In the genomic region with DNA sequence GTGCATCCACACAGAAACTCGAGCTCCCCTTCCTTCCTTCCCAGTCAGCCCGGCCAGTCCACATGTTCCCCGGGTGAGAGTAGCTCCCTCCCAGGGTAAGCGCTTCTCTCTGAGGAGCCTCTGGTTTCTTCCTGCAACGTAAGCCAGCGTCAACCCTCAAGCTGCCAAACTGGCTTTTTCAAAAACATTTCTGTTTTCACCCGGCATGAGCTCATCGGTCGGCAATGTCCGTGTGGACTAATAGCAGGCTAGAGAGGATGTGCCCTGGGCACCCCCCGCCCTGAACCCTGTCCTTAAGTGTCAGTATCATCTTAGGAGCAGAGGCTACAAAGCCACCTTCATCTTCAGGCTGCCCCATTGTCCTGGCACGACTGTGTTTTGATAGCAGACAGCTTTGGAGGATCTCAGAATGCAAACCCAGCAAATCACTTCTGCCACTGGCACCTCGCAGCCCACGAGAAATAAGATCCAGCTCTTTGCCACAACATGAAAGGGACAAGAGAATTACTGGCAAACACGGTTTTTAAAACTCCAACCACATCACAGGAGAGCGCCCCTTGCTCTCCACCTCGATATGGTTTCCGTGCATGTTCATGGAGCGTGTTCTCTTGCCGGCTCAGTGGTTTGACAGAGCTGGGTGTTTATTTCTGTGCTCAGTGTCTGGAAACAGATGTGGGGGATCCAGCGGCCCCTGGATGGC, we compare ENCODE assay signal across 1 cellular context.
TF ChIP-seq lines count a peak whose summit lies in the region.

No MANE protein-coding gene starts in this region.

TF ChIP-seq in HepG2, 621 proteins besides CTCF, POLR2A, EP300 and RAD21:
- TF ChIP-seq, protein P1, sequence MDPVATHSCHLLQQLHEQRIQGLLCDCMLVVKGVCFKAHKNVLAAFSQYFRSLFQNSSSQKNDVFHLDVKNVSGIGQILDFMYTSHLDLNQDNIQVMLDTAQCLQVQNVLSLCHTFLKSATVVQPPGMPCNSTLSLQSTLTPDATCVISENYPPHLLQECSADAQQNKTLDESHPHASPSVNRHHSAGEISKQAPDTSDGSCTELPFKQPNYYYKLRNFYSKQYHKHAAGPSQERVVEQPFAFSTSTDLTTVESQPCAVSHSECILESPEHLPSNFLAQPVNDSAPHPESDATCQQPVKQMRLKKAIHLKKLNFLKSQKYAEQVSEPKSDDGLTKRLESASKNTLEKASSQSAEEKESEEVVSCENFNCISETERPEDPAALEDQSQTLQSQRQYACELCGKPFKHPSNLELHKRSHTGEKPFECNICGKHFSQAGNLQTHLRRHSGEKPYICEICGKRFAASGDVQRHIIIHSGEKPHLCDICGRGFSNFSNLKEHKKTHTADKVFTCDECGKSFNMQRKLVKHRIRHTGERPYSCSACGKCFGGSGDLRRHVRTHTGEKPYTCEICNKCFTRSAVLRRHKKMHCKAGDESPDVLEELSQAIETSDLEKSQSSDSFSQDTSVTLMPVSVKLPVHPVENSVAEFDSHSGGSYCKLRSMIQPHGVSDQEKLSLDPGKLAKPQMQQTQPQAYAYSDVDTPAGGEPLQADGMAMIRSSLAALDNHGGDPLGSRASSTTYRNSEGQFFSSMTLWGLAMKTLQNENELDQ (CRISPR knock-in tag; IDR thresholded peaks at IDR 0.05; ENCODE audit: borderline replicate concordance): no peak
- TF ChIP-seq MAFF (IDR thresholded peaks at IDR 0.05; ENCODE audit: low read depth, low read length): no peak
- TF ChIP-seq, protein P2, sequence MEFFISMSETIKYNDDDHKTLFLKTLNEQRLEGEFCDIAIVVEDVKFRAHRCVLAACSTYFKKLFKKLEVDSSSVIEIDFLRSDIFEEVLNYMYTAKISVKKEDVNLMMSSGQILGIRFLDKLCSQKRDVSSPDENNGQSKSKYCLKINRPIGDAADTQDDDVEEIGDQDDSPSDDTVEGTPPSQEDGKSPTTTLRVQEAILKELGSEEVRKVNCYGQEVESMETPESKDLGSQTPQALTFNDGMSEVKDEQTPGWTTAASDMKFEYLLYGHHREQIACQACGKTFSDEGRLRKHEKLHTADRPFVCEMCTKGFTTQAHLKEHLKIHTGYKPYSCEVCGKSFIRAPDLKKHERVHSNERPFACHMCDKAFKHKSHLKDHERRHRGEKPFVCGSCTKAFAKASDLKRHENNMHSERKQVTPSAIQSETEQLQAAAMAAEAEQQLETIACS (CRISPR knock-in tag; IDR thresholded peaks at IDR 0.05): no peak
- no peak for TF ChIP-seq ZNF746 (CRISPR knock-in tag; IDR thresholded peaks at IDR 0.05)
- no peak for TF ChIP-seq SMYD3 (CRISPR knock-in tag; IDR thresholded peaks at IDR 0.05)
- no peak for TF ChIP-seq ATM (IDR thresholded peaks at IDR 0.05; ENCODE audit: borderline replicate concordance)
- no peak for TF ChIP-seq ZNF619 (CRISPR knock-in tag; IDR thresholded peaks at IDR 0.05)
- no peak for TF ChIP-seq ZNF761 (CRISPR knock-in tag; conservative IDR thresholded peaks at IDR 0.05)
- TF ChIP-seq ZNF773 (CRISPR knock-in tag; IDR thresholded peaks at IDR 0.05; ENCODE audit: borderline replicate concordance): no peak
- TF ChIP-seq MBNL3 (CRISPR knock-in tag; conservative IDR thresholded peaks at IDR 0.05): no peak
- TF ChIP-seq, protein P3, sequence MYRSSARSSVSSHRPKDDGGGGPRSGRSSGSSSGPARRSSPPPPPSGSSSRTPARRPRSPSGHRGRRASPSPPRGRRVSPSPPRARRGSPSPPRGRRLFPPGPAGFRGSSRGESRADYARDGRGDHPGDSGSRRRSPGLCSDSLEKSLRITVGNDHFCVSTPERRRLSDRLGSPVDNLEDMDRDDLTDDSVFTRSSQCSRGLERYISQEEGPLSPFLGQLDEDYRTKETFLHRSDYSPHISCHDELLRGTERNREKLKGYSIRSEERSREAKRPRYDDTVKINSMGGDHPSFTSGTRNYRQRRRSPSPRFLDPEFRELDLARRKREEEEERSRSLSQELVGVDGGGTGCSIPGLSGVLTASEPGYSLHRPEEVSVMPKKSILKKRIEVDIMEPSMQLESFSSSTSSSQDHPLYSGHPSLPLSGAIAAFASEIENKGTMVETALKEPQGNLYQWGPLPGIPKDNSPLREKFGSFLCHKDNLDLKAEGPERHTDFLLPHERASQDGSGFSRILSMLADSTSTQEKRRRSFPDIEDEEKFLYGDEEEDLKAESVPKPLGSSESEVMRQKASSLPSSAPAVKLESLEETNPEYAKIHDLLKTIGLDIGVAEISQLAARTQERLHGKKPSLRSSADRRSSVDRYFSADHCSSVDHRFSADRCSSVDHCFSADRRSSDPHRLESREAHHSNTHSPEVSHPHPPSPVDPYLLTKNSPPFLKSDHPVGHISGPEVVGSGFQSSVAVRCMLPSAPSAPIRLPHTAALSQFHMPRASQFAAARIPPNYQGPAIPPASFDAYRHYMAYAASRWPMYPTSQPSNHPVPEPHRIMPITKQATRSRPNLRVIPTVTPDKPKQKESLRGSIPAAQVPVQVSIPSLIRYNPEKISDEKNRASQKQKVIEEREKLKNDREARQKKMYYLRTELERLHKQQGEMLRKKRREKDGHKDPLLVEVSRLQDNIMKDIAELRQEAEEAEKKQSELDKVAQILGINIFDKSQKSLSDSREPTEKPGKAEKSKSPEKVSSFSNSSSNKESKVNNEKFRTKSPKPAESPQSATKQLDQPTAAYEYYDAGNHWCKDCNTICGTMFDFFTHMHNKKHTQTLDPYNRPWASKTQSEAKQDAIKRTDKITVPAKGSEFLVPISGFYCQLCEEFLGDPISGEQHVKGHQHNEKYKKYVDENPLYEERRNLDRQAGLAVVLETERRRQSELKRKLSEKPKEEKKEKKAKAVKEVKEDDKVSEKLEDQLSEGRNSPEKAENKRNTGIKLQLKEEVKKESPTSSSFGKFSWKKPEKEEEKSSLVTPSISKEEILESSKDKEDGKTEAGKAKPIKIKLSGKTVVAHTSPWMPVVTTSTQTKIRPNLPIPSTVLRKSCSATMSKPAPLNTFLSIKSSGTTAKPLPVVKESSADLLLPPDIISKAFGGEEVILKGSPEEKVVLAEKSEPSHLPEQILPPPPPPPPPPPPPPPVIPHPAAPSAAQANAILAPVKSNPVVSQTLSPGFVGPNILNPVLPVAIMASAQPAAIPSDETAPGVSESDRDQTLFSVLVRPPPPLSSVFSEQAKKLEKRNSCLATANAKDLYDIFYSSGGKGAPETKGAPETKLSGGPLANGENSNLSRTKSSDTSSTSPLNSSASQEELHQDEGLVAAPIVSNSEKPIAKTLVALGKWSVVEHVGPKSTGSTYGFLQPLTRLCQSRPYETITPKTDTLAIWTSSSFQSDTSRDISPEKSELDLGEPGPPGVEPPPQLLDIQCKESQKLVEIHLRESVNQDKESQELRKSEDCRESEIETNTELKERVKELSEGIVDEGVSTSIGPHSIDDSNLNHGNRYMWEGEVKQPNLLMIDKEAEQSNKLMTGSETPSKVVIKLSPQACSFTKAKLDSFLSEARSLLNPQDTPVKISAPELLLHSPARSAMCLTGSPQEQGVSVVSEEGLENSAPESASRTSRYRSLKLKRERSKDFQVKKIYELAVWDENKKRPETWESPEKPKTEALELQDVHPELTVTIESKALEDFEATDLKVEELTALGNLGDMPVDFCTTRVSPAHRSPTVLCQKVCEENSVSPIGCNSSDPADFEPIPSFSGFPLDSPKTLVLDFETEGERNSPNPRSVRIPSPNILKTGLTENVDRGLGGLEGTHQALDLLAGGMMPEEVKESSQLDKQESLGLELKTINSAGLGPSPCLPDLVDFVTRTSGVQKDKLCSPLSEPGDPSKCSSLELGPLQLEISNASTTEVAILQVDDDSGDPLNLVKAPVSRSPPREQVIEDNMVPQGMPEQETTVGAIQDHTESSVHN (CRISPR knock-in tag; IDR thresholded peaks at IDR 0.05): no peak
- TF ChIP-seq SP2 (CRISPR knock-in tag; IDR thresholded peaks at IDR 0.05): no peak
- TF ChIP-seq ELF1 (CRISPR knock-in tag; IDR thresholded peaks at IDR 0.05): no peak
- TF ChIP-seq ZNF547 (CRISPR knock-in tag; IDR thresholded peaks at IDR 0.05): no peak
- TF ChIP-seq, protein P4, sequence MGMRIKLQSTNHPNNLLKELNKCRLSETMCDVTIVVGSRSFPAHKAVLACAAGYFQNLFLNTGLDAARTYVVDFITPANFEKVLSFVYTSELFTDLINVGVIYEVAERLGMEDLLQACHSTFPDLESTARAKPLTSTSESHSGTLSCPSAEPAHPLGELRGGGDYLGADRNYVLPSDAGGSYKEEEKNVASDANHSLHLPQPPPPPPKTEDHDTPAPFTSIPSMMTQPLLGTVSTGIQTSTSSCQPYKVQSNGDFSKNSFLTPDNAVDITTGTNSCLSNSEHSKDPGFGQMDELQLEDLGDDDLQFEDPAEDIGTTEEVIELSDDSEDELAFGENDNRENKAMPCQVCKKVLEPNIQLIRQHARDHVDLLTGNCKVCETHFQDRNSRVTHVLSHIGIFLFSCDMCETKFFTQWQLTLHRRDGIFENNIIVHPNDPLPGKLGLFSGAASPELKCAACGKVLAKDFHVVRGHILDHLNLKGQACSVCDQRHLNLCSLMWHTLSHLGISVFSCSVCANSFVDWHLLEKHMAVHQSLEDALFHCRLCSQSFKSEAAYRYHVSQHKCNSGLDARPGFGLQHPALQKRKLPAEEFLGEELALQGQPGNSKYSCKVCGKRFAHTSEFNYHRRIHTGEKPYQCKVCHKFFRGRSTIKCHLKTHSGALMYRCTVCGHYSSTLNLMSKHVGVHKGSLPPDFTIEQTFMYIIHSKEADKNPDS (CRISPR knock-in tag; IDR thresholded peaks at IDR 0.05): no peak
- TF ChIP-seq, protein P5, sequence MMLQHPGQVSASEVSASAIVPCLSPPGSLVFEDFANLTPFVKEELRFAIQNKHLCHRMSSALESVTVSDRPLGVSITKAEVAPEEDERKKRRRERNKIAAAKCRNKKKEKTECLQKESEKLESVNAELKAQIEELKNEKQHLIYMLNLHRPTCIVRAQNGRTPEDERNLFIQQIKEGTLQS (CRISPR knock-in tag; IDR thresholded peaks at IDR 0.05): no peak
- no peak for TF ChIP-seq SIN3B (IDR thresholded peaks at IDR 0.05; ENCODE audit: low read length)
- no peak for TF ChIP-seq ZSCAN22 (CRISPR knock-in tag; IDR thresholded peaks at IDR 0.05)
- no peak for TF ChIP-seq DPF2 (CRISPR knock-in tag; IDR thresholded peaks at IDR 0.05; ENCODE audit: borderline replicate concordance, low read depth)
- TF ChIP-seq, protein P6, sequence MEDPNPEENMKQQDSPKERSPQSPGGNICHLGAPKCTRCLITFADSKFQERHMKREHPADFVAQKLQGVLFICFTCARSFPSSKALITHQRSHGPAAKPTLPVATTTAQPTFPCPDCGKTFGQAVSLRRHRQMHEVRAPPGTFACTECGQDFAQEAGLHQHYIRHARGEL (CRISPR knock-in tag; IDR thresholded peaks at IDR 0.05): no peak
